ENCODE assay signal across 1 cellular context in the genomic region with DNA sequence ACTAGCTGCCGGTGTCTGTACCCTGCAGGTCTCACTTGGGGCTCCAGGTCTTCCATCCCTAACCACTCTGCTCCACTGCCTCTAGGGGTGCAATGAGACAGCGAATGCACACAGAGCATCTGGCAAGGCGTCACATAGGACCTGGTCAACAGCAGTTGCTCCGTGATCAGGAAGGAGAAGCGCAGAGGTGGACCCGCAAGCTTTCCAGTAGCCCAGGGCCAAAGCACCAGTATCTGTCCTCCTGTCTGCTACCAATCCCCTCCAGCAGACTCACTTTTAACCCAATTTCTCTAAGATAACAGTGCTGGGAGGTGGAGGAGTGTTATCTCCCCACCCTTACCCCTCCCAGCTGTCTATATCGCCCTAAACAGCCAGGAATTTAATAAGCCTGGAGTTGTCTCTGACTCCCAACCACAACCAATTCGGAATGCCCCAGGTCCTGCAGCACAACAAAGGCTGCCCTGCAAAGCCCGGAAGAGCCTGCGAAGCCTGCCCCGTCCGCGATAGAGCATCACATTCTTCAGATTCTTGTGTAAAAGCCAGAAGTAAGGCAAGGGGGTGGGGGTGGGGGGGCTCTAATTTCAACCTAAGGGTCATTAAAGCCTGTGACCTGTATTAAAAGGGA.
TF ChIP-seq lines count a peak whose summit lies in the region.

No MANE protein-coding gene starts in this region.

TF ChIP-seq in GM23338, 12 proteins besides CTCF, POLR2A, EP300 and RAD21 (continued from another document):
- TF ChIP-seq, protein P1, sequence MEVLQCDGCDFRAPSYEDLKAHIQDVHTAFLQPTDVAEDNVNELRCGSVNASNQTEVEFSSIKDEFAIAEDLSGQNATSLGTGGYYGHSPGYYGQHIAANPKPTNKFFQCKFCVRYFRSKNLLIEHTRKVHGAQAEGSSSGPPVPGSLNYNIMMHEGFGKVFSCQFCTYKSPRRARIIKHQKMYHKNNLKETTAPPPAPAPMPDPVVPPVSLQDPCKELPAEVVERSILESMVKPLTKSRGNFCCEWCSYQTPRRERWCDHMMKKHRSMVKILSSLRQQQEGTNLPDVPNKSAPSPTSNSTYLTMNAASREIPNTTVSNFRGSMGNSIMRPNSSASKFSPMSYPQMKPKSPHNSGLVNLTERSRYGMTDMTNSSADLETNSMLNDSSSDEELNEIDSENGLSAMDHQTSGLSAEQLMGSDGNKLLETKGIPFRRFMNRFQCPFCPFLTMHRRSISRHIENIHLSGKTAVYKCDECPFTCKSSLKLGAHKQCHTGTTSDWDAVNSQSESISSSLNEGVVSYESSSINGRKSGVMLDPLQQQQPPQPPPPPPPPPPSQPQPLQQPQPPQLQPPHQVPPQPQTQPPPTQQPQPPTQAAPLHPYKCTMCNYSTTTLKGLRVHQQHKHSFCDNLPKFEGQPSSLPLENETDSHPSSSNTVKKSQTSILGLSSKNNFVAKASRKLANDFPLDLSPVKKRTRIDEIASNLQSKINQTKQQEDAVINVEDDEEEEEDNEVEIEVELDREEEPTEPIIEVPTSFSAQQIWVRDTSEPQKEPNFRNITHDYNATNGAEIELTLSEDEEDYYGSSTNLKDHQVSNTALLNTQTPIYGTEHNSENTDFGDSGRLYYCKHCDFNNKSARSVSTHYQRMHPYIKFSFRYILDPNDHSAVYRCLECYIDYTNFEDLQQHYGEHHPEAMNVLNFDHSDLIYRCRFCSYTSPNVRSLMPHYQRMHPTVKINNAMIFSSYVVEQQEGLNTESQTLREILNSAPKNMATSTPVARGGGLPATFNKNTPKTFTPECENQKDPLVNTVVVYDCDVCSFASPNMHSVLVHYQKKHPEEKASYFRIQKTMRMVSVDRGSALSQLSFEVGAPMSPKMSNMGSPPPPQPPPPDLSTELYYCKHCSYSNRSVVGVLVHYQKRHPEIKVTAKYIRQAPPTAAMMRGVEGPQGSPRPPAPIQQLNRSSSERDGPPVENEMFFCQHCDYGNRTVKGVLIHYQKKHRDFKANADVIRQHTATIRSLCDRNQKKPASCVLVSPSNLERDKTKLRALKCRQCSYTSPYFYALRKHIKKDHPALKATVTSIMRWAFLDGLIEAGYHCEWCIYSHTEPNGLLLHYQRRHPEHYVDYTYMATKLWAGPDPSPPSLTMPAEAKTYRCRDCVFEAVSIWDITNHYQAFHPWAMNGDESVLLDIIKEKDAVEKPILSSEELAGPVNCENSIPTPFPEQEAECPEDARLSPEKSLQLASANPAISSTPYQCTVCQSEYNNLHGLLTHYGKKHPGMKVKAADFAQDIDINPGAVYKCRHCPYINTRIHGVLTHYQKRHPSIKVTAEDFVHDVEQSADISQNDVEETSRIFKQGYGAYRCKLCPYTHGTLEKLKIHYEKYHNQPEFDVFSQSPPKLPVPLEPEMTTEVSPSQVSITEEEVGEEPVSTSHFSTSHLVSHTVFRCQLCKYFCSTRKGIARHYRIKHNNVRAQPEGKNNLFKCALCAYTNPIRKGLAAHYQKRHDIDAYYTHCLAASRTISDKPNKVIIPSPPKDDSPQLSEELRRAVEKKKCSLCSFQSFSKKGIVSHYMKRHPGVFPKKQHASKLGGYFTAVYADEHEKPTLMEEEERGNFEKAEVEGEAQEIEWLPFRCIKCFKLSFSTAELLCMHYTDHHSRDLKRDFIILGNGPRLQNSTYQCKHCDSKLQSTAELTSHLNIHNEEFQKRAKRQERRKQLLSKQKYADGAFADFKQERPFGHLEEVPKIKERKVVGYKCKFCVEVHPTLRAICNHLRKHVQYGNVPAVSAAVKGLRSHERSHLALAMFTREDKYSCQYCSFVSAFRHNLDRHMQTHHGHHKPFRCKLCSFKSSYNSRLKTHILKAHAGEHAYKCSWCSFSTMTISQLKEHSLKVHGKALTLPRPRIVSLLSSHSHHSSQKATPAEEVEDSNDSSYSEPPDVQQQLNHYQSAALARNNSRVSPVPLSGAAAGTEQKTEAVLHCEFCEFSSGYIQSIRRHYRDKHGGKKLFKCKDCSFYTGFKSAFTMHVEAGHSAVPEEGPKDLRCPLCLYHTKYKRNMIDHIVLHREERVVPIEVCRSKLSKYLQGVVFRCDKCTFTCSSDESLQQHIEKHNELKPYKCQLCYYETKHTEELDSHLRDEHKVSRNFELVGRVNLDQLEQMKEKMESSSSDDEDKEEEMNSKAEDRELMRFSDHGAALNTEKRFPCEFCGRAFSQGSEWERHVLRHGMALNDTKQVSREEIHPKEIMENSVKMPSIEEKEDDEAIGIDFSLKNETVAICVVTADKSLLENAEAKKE (CRISPR knock-in tag; IDR thresholded peaks at IDR 0.05), result no peak
